ENCODE assay signal across 8 cellular contexts in genomic region chr22:37176464-37177061, GRCh38. TPM values are rescaled to one million over a fixed set of nuclear protein-coding genes. Genes with fewer than 3 reads are reported as not detected.
A peak's percentile ranks its signal among the peaks of the same experiment; 100 is the strongest.
DNase-seq lines count a peak whose midpoint lies in the region; ATAC-seq and TF ChIP-seq lines count a peak whose summit lies in the region.

No MANE protein-coding gene starts in this region.

- peaks cover 4% of the 10 kb centered on the region for H3K27me3 Mint-ChIP-seq in nephron (ENCODE audit: low read depth)
- H3K27me3 Mint-ChIP-seq in T-helper 17 cell, result peaks cover 32% of the 10 kb centered on the region

- no peaks in the 10 kb centered on the region for H3K9me3 Mint-ChIP-seq in nephron

- H3K4me1 Mint-ChIP-seq in nephron (peaks cover 71% of the 10 kb centered on the region), T-helper 17 cell (peaks cover 12% of the 10 kb centered on the region)

- no peak for TF ChIP-seq CTCF in nephron (IDR thresholded peaks at IDR 0.05; ENCODE audit: unreplicated experiment in 3 of 3)

- DNase-seq in AG20443 (ENCODE audit: low spot score), result peak; percentile 89
- peak; percentile 63 for DNase-seq in NOMO-1 treated with dmso at 0.1 percent for 144 hours (lab: John Stamatoyannopoulos, UW; ENCODE audit: unreplicated experiment)
- peak; percentile 68 for DNase-seq in epidermal melanocyte (ENCODE audit: insufficient read length, low spot score)
- no peak for DNase-seq in NCI-H1417 (lab: John Stamatoyannopoulos, UW)
- DNase-seq in T-helper 17 cell, result no peak

- ATAC-seq in T-helper 17 cell (no peak), HG02870 (IDR thresholded peaks at IDR 0.05; ENCODE audit: unreplicated experiment) (no peak), HG02642 (IDR thresholded peaks at IDR 0.05; ENCODE audit: poor library complexity, unreplicated experiment) (no peak)

- H3K36me3 Mint-ChIP-seq in nephron (ENCODE audit: low read depth) (peaks cover 3% of the 10 kb centered on the region), T-helper 17 cell (ENCODE audit: low read depth) (peaks cover 9% of the 10 kb centered on the region)

- peak overlapping the region; percentile 12 to 71 (median 36) for H3K4me3 Mint-ChIP-seq in nephron
- H3K4me3 Mint-ChIP-seq in T-helper 17 cell, result no peak overlapping the region

- H3K27ac Mint-ChIP-seq in nephron (peak overlapping the region; percentile 83 to 93 (median 86)), T-helper 17 cell (no peak overlapping the region)

- no peaks in the 10 kb centered on the region for H3K9me3 ChIP-seq in T-helper 17 cell (ENCODE audit: control insufficient read depth, low read length, poor library complexity, severe bottlenecking)

RNA-seq across cellular contexts. Expression of gene C1QTNF6, which starts 11.5 kb away (rescaled TPM):
- 10 to 100 TPM; 11.2 to 11.8 TPM for total RNA-seq in T-helper 17 cell

RNA-seq across cellular contexts. Expression of gene IL2RB, which starts 26.8 kb away (rescaled TPM):
- 100 to 1,000 TPM in 1 of 2 donors, 10 to 100 TPM in 1; 76.4 to 107 TPM for total RNA-seq in T-helper 17 cell

RNA-seq across cellular contexts. Expression of gene SSTR3, which starts 35.7 kb away (rescaled TPM):
- 1 to 10 TPM in 1 of 2 donors, under 1 TPM in 1; 0.37 to 2.1 TPM for total RNA-seq in T-helper 17 cell

Comparison
In these comparisons a context has a peak if more than half of its experiments do, and no peak if none do; other contexts are left out.
1. DNase-seq: peak in AG20443 (single experiment), NOMO-1 treated with dmso at 0.1 percent for 144 hours (single experiment) and epidermal melanocyte (single experiment); none in NCI-H1417 (0 of 3) and T-helper 17 cell (0 of 3).